21 cellular contexts compared by ENCODE assay signal in the genomic region with DNA sequence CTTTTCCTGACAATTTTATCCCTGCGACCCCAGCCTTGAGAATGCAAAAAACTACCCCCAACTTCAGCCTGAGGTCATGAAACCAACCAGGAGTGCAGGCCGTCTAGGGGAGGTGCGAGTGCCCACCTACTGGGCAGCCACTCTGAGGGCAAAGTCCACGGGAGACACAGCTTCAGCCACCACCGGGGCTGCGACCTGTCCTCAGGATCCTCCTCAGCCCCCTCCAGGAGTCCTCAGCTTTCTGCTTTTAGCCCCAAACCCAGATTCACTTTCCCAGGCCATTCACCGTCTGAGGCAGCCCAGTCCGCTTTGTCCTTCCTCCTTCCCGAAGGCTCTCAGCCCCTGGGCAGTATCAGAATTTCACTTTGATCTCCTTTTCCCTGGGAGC.
DNase-seq lines count a peak whose midpoint lies in the region; ATAC-seq, FAIRE-seq and TF ChIP-seq lines count a peak whose summit lies in the region.
"Had no signal": no experiment of that assay in that cellular context is flagged by ENCODE, and none has a peak within 500 bp of the region (broad histone marks: within the 10 kb centered on the region; RNA-seq: fewer than 3 reads in every experiment).

No MANE protein-coding gene starts in this region.

- H3K27ac Mint-ChIP-seq in neural crest cell (ENCODE audit: unreplicated experiment) (no peak overlapping the region), natural killer cell (no peak overlapping the region)
- H3K27ac Mint-ChIP-seq: CD4-positive, CD25-positive, alpha-beta regulatory T cell; CD8-positive, alpha-beta memory T cell; GM23338 had no signal

- H3K27me3 Mint-ChIP-seq in neural crest cell (ENCODE audit: low read depth) = no peaks in the 10 kb centered on the region
- H3K27me3 Mint-ChIP-seq in natural killer cell (ENCODE audit: low read depth in 2 of 2) = peaks cover 0 to 4% of the 10 kb centered on the region in 2 donors
- H3K27me3 Mint-ChIP-seq: CD4-positive, CD25-positive, alpha-beta regulatory T cell had no signal

- TF ChIP-seq POLR2A in K562 (conservative IDR thresholded peaks at IDR 0.05) = no peak

- peaks cover 3% of the 10 kb centered on the region in 2 experiments; a peak in 2 of 5 replicates for H3K4me1 ChIP-seq in K562 (replicated peaks in 1 of 2; ENCODE audit: control insufficient read depth in 2 of 2, insufficient read depth in 2 of 2, low read length in 2 of 2)
- H3K4me1 ChIP-seq in smooth muscle cell (ENCODE audit: low read depth) = no peaks in the 10 kb centered on the region
- peaks cover 3 to 18% (median 8%) of the 10 kb centered on the region in 9 donors for H3K4me1 ChIP-seq in heart right ventricle
- H3K4me1 ChIP-seq: BE2C had no signal

- H2AFZ ChIP-seq in K562 (ENCODE audit: low read depth, low read length) = peak overlapping the region; percentile 50; the same call in 1 of the 2 replicates
- peak overlapping the region; percentile 23 for H2AFZ ChIP-seq in smooth muscle cell (ENCODE audit: low read depth)
- H2AFZ ChIP-seq: GM23338 had no signal

- CTCF ChIA-PET in K562 (lab: Yijun Ruan, JAX; ENCODE audit: low intra/inter-chr PET ratio) = no interaction called here

- no peak for TF ChIP-seq RAD21 in K562 (CRISPR knock-in tag; conservative IDR thresholded peaks at IDR 0.05 in 1 of 2, IDR thresholded peaks at IDR 0.05 in 1 of 2)

- H3K9ac ChIP-seq in K562 (ENCODE audit: insufficient read depth in 1 of 2, low read depth in 2 of 2, low read length in 2 of 2) (peak overlapping the region in 1 of 2 experiments; percentile 56; a peak in 1 of 4 replicates), smooth muscle cell (ENCODE audit: low read depth) (no peak overlapping the region)

- peaks cover 9% of the 10 kb centered on the region for H3F3A ChIP-seq in smooth muscle cell (ENCODE audit: low read depth)

- H3K9me3 Mint-ChIP-seq in neural crest cell (peaks cover 6% of the 10 kb centered on the region), natural killer cell (no peaks in the 10 kb centered on the region)

- H3K79me2 ChIP-seq in K562 (ENCODE audit: control insufficient read depth, insufficient read depth, low read length) = no peaks in the 10 kb centered on the region
- H3K79me2 ChIP-seq in smooth muscle cell (ENCODE audit: low read depth) = no peaks in the 10 kb centered on the region

- peak overlapping the region; percentile 35 for H3K4me3 Mint-ChIP-seq in neural crest cell
- H3K4me3 Mint-ChIP-seq in natural killer cell = no peak overlapping the region
- H3K4me3 Mint-ChIP-seq: CD4-positive, CD25-positive, alpha-beta regulatory T cell; CD8-positive, alpha-beta memory T cell; GM23338 had no signal

- H4K20me1 ChIP-seq in K562 (replicated peaks; ENCODE audit: control insufficient read depth, insufficient read depth, low read length) (no peaks in the 10 kb centered on the region), smooth muscle cell (ENCODE audit: low read depth) (no peaks in the 10 kb centered on the region)

- H3K4me2 ChIP-seq in K562 (ENCODE audit: insufficient read depth, low read length) (no peak overlapping the region), smooth muscle cell (no peak overlapping the region)
- H3K4me2 ChIP-seq: GM23338 had no signal

- H3K36me3 ChIP-seq in K562 (ENCODE audit: control insufficient read depth, insufficient read depth, low read length) = no peaks in the 10 kb centered on the region
- H3K36me3 ChIP-seq in smooth muscle cell (ENCODE audit: low read depth) = no peaks in the 10 kb centered on the region
- no peaks in the 10 kb centered on the region for H3K36me3 ChIP-seq in heart right ventricle
- H3K36me3 ChIP-seq: BE2C had no signal

- H3K27ac ChIP-seq in K562 (ENCODE audit: extremely low read depth, low read depth, low read length) = no peak overlapping the region
- H3K27ac ChIP-seq in smooth muscle cell (ENCODE audit: low read depth) = no peak overlapping the region
- no peak overlapping the region for H3K27ac ChIP-seq in heart right ventricle

- H3K4me3 ChIP-seq in K562 = no peak overlapping the region
- H3K4me3 ChIP-seq in smooth muscle cell = no peak overlapping the region
- H3K4me3 ChIP-seq in heart right ventricle = no peak overlapping the region
- H3K4me3 ChIP-seq: GM23338 had no signal

- POLR2A ChIA-PET in K562 (lab: Yijun Ruan, JAX) = no interaction called here

- no TSS peak for BruUV-seq in K562 (replicated peaks; lab: Mats Ljungman, UMichigan)

- H3K4me1 Mint-ChIP-seq in neural crest cell (peaks cover 9% of the 10 kb centered on the region), natural killer cell (no peaks in the 10 kb centered on the region)
- H3K4me1 Mint-ChIP-seq: CD4-positive, CD25-positive, alpha-beta regulatory T cell; CD8-positive, alpha-beta memory T cell; GM23338 had no signal

- in situ Hi-C loops in K562 (cut with MboI) = no loop called here

- ATAC-seq in K562 (no peak), GM21367 (IDR thresholded peaks at IDR 0.05; ENCODE audit: unreplicated experiment) (no peak), heart right ventricle (no peak), natural killer cell (no peak)
- ATAC-seq: GM23338, HepG2 had no signal

- no peak for TF ChIP-seq CTCF in K562 (IDR thresholded peaks at IDR 0.05 in 2 of 3, conservative IDR thresholded peaks at IDR 0.05 in 1 of 3; ENCODE audit: insufficient read depth in 2 of 3, low read depth in 1 of 3, low read length in 3 of 3)
- TF ChIP-seq CTCF in neural crest cell (conservative IDR thresholded peaks at IDR 0.05) = no peak
- TF ChIP-seq CTCF in smooth muscle cell (IDR thresholded peaks at IDR 0.05; ENCODE audit: borderline replicate concordance, insufficient read depth, poor library complexity, severe bottlenecking) = no peak
- no peak for TF ChIP-seq CTCF in heart right ventricle (IDR thresholded peaks at IDR 0.05)
- no peak for TF ChIP-seq CTCF in natural killer cell (IDR thresholded peaks at IDR 0.05)

- DNase-seq in K562 (ENCODE audit: extremely low read depth in 1 of 4, low spot score in 3 of 4) (no peak), islet precursor cell (peak; percentile 68), neural crest cell (ENCODE audit: low read depth, low spot score) (no peak), smooth muscle cell (lab: John Stamatoyannopoulos, UW; ENCODE audit: unreplicated experiment) (no peak), heart right ventricle (no peak), natural killer cell (no peak)
- DNase-seq: ACHN; C1 segment of cervical spinal cord; CD4-positive, CD25-positive, alpha-beta regulatory T cell; CD8-positive, alpha-beta memory T cell; COR-L47; DMS 273 treated with DMSO at 0.1 percent for 48 hours; DND-41; HCEC 1CT had no signal

- FAIRE-seq in K562 (lab: Jason Lieb, UNC) = no peak
- FAIRE-seq: A204.1, G401.6, H54, HepG2 had no signal

- intact Hi-C loops in K562 (cut with micrococcal nuclease) = no loop called here
- intact Hi-C loops in heart right ventricle (cut with DNase I) = loop anchor here in 1 of 10 donors (10.0 kb wide), 1 partner anchor 215 kb away; no protein-coding TSS in a partner anchor
- intact Hi-C loops in natural killer cell (cut with micrococcal nuclease) = no loop called here

- H3K9me3 ChIP-seq in K562 (replicated peaks; ENCODE audit: control insufficient read depth, insufficient read depth, low read depth, low read length) = no peaks in the 10 kb centered on the region; the same call in 1 of the 2 replicates
- H3K9me3 ChIP-seq in smooth muscle cell (replicated peaks; ENCODE audit: low read depth) = peaks cover 4% of the 10 kb centered on the region
- H3K9me3 ChIP-seq in heart right ventricle = peaks cover 0 to 7% (median 0%) of the 10 kb centered on the region in 11 donors

- 53% methylated on average over 9 of the region's 9 CpGs for WGBS in K562 (ENCODE audit: insufficient coverage, low coverage, missing lambda C conversion rate)
- WGBS in smooth muscle cell (ENCODE audit: low lambda C conversion rate) = 85% methylated on average over 9 of the region's 9 CpGs
- 86 to 90% methylated on average over 9 of the region's 9 CpGs for WGBS in heart right ventricle, 2 donors

- no peaks in the 10 kb centered on the region for H3K27me3 ChIP-seq in K562 (ENCODE audit: control insufficient read depth in 2 of 2, insufficient read depth in 2 of 2, low read length in 2 of 2)
- H3K27me3 ChIP-seq in smooth muscle cell (ENCODE audit: low read depth) = no peaks in the 10 kb centered on the region
- H3K27me3 ChIP-seq in heart right ventricle = no peaks in the 10 kb centered on the region
- H3K27me3 ChIP-seq: BE2C had no signal

- H3K36me3 Mint-ChIP-seq in neural crest cell (ENCODE audit: low read depth) = peaks cover 8% of the 10 kb centered on the region
- H3K36me3 Mint-ChIP-seq in natural killer cell = no peaks in the 10 kb centered on the region
- H3K36me3 Mint-ChIP-seq: CD4-positive, CD25-positive, alpha-beta regulatory T cell; CD8-positive, alpha-beta memory T cell had no signal

- no peak for TF ChIP-seq EP300 in K562 (IDR thresholded peaks at IDR 0.05; ENCODE audit: low read length)

- H3K9me1 ChIP-seq in K562 (ENCODE audit: control insufficient read depth, insufficient read depth, low read length) = no peaks in the 10 kb centered on the region

TF ChIP-seq in K562, 482 proteins besides CTCF, POLR2A, EP300 and RAD21 (continues in another document):
- TF ChIP-seq ZNF75A (CRISPR knock-in tag; IDR thresholded peaks at IDR 0.05) (no peak), PYGO2 (tag; IDR thresholded peaks at IDR 0.05) (no peak), ZFPM2 (CRISPR knock-in tag; IDR thresholded peaks at IDR 0.05) (no peak), DNMT1 (IDR thresholded peaks at IDR 0.05) (no peak), BRF1 (IDR thresholded peaks at IDR 0.05; ENCODE audit: borderline replicate concordance, extremely low read depth, insufficient read length) (no peak), ZC3H4 (CRISPR knock-in tag; IDR thresholded peaks at IDR 0.05; ENCODE audit: borderline replicate concordance) (no peak), SIX5 (IDR thresholded peaks at IDR 0.05; ENCODE audit: borderline replicate concordance in 1 of 2, insufficient read depth in 1 of 2, low read depth in 1 of 2, low read length in 2 of 2) (no peak), BDP1 (IDR thresholded peaks at IDR 0.05; ENCODE audit: insufficient read depth, insufficient read length) (no peak), SIRT6 (IDR thresholded peaks at IDR 0.05; ENCODE audit: low read depth, low read length) (no peak), ZFP30 (CRISPR knock-in tag; IDR thresholded peaks at IDR 0.05; ENCODE audit: borderline replicate concordance) (no peak), CEBPB (tag; IDR thresholded peaks at IDR 0.05) (no peak)
- TF ChIP-seq, protein P1, sequence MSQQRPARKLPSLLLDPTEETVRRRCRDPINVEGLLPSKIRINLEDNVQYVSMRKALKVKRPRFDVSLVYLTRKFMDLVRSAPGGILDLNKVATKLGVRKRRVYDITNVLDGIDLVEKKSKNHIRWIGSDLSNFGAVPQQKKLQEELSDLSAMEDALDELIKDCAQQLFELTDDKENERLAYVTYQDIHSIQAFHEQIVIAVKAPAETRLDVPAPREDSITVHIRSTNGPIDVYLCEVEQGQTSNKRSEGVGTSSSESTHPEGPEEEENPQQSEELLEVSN (IDR thresholded peaks at IDR 0.05; ENCODE audit: borderline replicate concordance in 1 of 2, extremely low read depth in 1 of 2, insufficient read depth in 1 of 2, insufficient read length in 1 of 2, low read depth in 1 of 2, low read length in 1 of 2, poor library complexity in 1 of 2, severe bottlenecking in 1 of 2) = no peak
